In genomic region chr7:152674860-152675760, GRCh38 we compare ENCODE assay signal across 8 cellular contexts. TPM values are rescaled to one million over a fixed set of nuclear protein-coding genes. Genes with fewer than 3 reads are reported as not detected.
DNase-seq lines count a peak whose midpoint lies in the region; ATAC-seq, FAIRE-seq and TF ChIP-seq lines count a peak whose summit lies in the region.

No MANE protein-coding gene starts in this region.

- H2AFZ ChIP-seq in HepG2 (ENCODE audit: low read length) = no peak overlapping the region

- in situ Hi-C loops in HepG2 (cut with HindIII; ENCODE audit: extremely low pct_ligation_motif_present, low pct_unique_long_range_greater_than_20kb) = no loop called here

- peak overlapping the region; percentile 80 for H3K9ac ChIP-seq in HepG2 (ENCODE audit: insufficient read depth, low read depth, low read length)

- FAIRE-seq in HepG2 (lab: Jason Lieb, UNC) = no peak

- H3K4me3 ChIP-seq in BJ (ENCODE audit: low read depth, low read length) (peak overlapping the region; percentile 76), adrenal gland (peak overlapping the region in 3 of 4 donors; percentile 1 to 64 (median 41)), HepG2 (replicated peaks in 1 of 3; ENCODE audit: insufficient read depth in 1 of 3, low read depth in 2 of 3, low read length in 3 of 3) (peak overlapping the region; percentile 78 to 88 (median 81)), tibial artery (peak overlapping the region; percentile 49 to 67)

- H3K36me3 ChIP-seq in BJ (ENCODE audit: control insufficient read depth, insufficient read depth, low read length) (no peaks in the 10 kb centered on the region), adrenal gland (replicated peaks in 1 of 2) (no peaks in the 10 kb centered on the region), HepG2 (replicated peaks in 1 of 2; ENCODE audit: control insufficient read depth in 1 of 2, insufficient read depth in 2 of 2, low read length in 2 of 2) (no peaks in the 10 kb centered on the region), tibial artery (no peaks in the 10 kb centered on the region)

- no peaks in the 10 kb centered on the region for H3K9me3 ChIP-seq in adrenal gland (replicated peaks in 1 of 3)
- no peaks in the 10 kb centered on the region; the same call in 1 of the 2 replicates for H3K9me3 ChIP-seq in HepG2 (ENCODE audit: low read length)
- H3K9me3 ChIP-seq in tibial artery = no peaks in the 10 kb centered on the region

- H3K4me1 ChIP-seq in adrenal gland (replicated peaks in 1 of 2) (peaks cover 0 to 7% of the 10 kb centered on the region in 2 donors), HepG2 (ENCODE audit: insufficient read depth, low read length) (peaks cover 48% of the 10 kb centered on the region), tibial artery (peaks cover 0 to 12% (median 9%) of the 10 kb centered on the region in 4 donors)

- TF ChIP-seq CTCF in BJ (IDR thresholded peaks at IDR 0.05; ENCODE audit: insufficient read depth, low read depth, low read length) (no peak), adrenal gland (IDR thresholded peaks at IDR 0.05) (no peak), HepG2 (CRISPR knock-in tag; IDR thresholded peaks at IDR 0.05) (no peak), tibial artery (IDR thresholded peaks at IDR 0.05) (no peak)

- no peak for TF ChIP-seq RAD21 in HepG2 (CRISPR knock-in tag; IDR thresholded peaks at IDR 0.05)

- CTCF ChIA-PET in BJ (lab: Yijun Ruan, JAX) (interaction anchor here (0.6 to 2.2 kb wide), 2 partner anchors 31 to 321 kb away, joined by 3 to 8 read pairs; no protein-coding TSS in a partner anchor), HepG2 (lab: Yijun Ruan, JAX; ENCODE audit: low intra/inter-chr PET ratio, low total read pairs) (no interaction called here)

- peaks cover 35% of the 10 kb centered on the region for H3K79me2 ChIP-seq in HepG2 (ENCODE audit: insufficient read depth, low read length)

- BruUV-seq in HepG2 (replicated peaks; lab: Mats Ljungman, UMichigan) = TSS peak; percentile 87

- TF ChIP-seq POLR2A in adrenal gland (IDR thresholded peaks at IDR 0.05) (no peak), HepG2 (IDR thresholded peaks at IDR 0.05; ENCODE audit: insufficient read depth in 1 of 2, low read depth in 2 of 2, low read length in 2 of 2) (no peak)

- no peaks in the 10 kb centered on the region for H4K20me1 ChIP-seq in HepG2 (ENCODE audit: insufficient read depth, low read length)

- no peaks in the 10 kb centered on the region for H3K27me3 ChIP-seq in BJ (ENCODE audit: control insufficient read depth, insufficient read depth, low read length)
- no peaks in the 10 kb centered on the region for H3K27me3 ChIP-seq in adrenal gland
- no peaks in the 10 kb centered on the region; a peak in 1 of 5 replicates for H3K27me3 ChIP-seq in HepG2 (ENCODE audit: control insufficient read depth in 1 of 2, insufficient read depth in 2 of 2, low read length in 2 of 2)
- no peaks in the 10 kb centered on the region for H3K27me3 ChIP-seq in tibial artery

- H3K27ac ChIP-seq in adrenal gland (no peak overlapping the region), HepG2 (ENCODE audit: extremely low read length, insufficient read depth, low read length) (peak overlapping the region; percentile 71), tibial artery (no peak overlapping the region)

- intact Hi-C loops in adrenal gland (cut with DNase I) (no loop called here), HepG2 (cut with micrococcal nuclease; ENCODE audit: unreplicated experiment) (no loop called here), tibial artery (cut with DNase I; ENCODE audit: low total_unique reads) (loop anchor here (5.0 kb wide), 1 partner anchor 213 kb away; no protein-coding TSS in a partner anchor)

- ATAC-seq in GM18868 (IDR thresholded peaks at IDR 0.05; ENCODE audit: unreplicated experiment) = peak; percentile 18
- peak; percentile 23 for ATAC-seq in HG03378 (IDR thresholded peaks at IDR 0.05; ENCODE audit: unreplicated experiment)
- peak; percentile 73 for ATAC-seq in HepG2

- POLR2A ChIA-PET in BJ (lab: Charles Lee) (no interaction called here), HepG2 (lab: Yijun Ruan, JAX) (no interaction called here)

- DNase-seq in BJ (ENCODE audit: low read depth) (no peak), NCI-H748 treated with DMSO at 0.1 percent for 48 hours (lab: John Stamatoyannopoulos, UW) (peak; percentile 93), adrenal gland (no peak), HepG2 (ENCODE audit: low spot score) (peak; percentile 47), tibial artery (no peak)
- DNase-seq in NK-92 treated with Interleukin-12 subunit alpha and Interleukin-12 subunit beta, amount 100 ng/mL, for 24 hours (lab: John Stamatoyannopoulos, UW) = no peak

- peak overlapping the region; percentile 97 for H3K4me2 ChIP-seq in HepG2 (ENCODE audit: low read depth, low read length)

- 13 to 20% (median 15%) methylated on average over 15 to 16 of the region's 16 CpGs for WGBS in adrenal gland, 4 donors
- 2% methylated on average over 16 of the region's 16 CpGs for WGBS in HepG2 (ENCODE audit: low lambda C conversion rate)

- TF ChIP-seq EP300 in HepG2 (IDR thresholded peaks at IDR 0.05; ENCODE audit: low read depth in 2 of 2, low read length in 2 of 2) (no peak), HepG2 (CRISPR knock-in tag; IDR thresholded peaks at IDR 0.05; ENCODE audit: borderline replicate concordance) (no peak)

TF ChIP-seq in HepG2, 621 proteins besides CTCF, POLR2A, EP300 and RAD21 (continues in another document):
- TF ChIP-seq FLYWCH1 (CRISPR knock-in tag; IDR thresholded peaks at IDR 0.05) (no peak), MEIS2 (CRISPR knock-in tag; IDR thresholded peaks at IDR 0.05) (no peak), ZNF280D (CRISPR knock-in tag; IDR thresholded peaks at IDR 0.05) (0 out of 2 replicates have a peak, but pooled peaks have one; percentile 14), ZFP82 (CRISPR knock-in tag; IDR thresholded peaks at IDR 0.05; ENCODE audit: borderline replicate concordance) (peak; percentile 51; the same call in 1 of the 2 replicates), ZFAT (CRISPR knock-in tag; conservative IDR thresholded peaks at IDR 0.05) (0 out of 2 replicates have a peak, but pooled peaks have one; percentile 16), ARID2 (CRISPR knock-in tag; IDR thresholded peaks at IDR 0.05; ENCODE audit: borderline replicate concordance) (peak; percentile 76; the same call in 1 of the 2 replicates)

RNA-seq across cellular contexts. Expression of gene XRCC2, which starts 0.8 kb away (rescaled TPM):
- polyA plus RNA-seq in BJ (2011; rRNA removed) = 0.97 and 1.6 TPM in 2 replicates
- 0.71 and 0.82 TPM in 2 replicates for polyA minus RNA-seq in BJ (2011; rRNA and poly(A)+ RNA removed)
- total RNA-seq in adrenal gland = 1 to 10 TPM in 1 of 8 donors, under 1 TPM in 7; 0.12 to 1.1 (median 0.50) TPM
- polyA plus RNA-seq in adrenal gland = under 1 TPM; 0.20 to 0.62 (median 0.40) TPM
- 13.2 and 14.5 TPM in 2 replicates for total RNA-seq in HepG2 (2016; rRNA removed; fragmentation: Illumina TruSeq; extraction: Trizol)
- 1.5 and 1.6 TPM in 2 replicates for total RNA-seq in HepG2 (2016; cell fraction: cytosol; rRNA removed; fragmentation: Illumina TruSeq; extraction: Trizol; ENCODE audit: low read depth)
- total RNA-seq in HepG2 (2016; cell fraction: insoluble cytoplasmic fraction; rRNA removed; fragmentation: Illumina TruSeq; extraction: Trizol) = 13.5 and 14.9 TPM in 2 replicates
- total RNA-seq in HepG2 (2016; cell fraction: membrane; rRNA removed; fragmentation: Illumina TruSeq; extraction: Trizol) = 5.1 and 6.7 TPM in 2 replicates
- total RNA-seq in HepG2 (2016; cell fraction: nucleus; rRNA removed; fragmentation: Illumina TruSeq; extraction: Trizol) = 13.9 and 16.8 TPM in 2 replicates
- 2.5 and 3.8 TPM in 2 replicates for polyA plus RNA-seq in HepG2 (2011; rRNA removed)
- polyA plus RNA-seq in HepG2 (2011; cell fraction: cytosol; rRNA removed) = 1.4 TPM in 2 replicates
- 4.2 and 4.5 TPM in 2 replicates for polyA plus RNA-seq in HepG2 (2011; cell fraction: nucleus; rRNA removed)
- polyA plus RNA-seq in HepG2 (2012) = 2.0 and 4.1 TPM in 2 replicates
- polyA plus RNA-seq in HepG2 (2016; cell fraction: cytosol; fragmentation: Illumina TruSeq; extraction: Trizol; ENCODE audit: low read depth) = 0.68 and 0.71 TPM in 2 replicates
- polyA plus RNA-seq in HepG2 (2016; cell fraction: insoluble cytoplasmic fraction; fragmentation: Illumina TruSeq; extraction: Trizol; ENCODE audit: low read depth) = 7.6 and 9.3 TPM in 2 replicates
- polyA plus RNA-seq in HepG2 (2016; cell fraction: membrane; fragmentation: Illumina TruSeq; extraction: Trizol; ENCODE audit: low read depth) = 1.9 and 2.0 TPM in 2 replicates
- polyA plus RNA-seq in HepG2 (2016; cell fraction: nucleus; fragmentation: Illumina TruSeq; extraction: Trizol; ENCODE audit: insufficient read depth, low read depth) = 27.7 and 30.4 TPM in 2 replicates
- 1.5 and 8.3 TPM in 2 replicates for polyA minus RNA-seq in HepG2 (2011; rRNA and poly(A)+ RNA removed; ENCODE audit: low replicate concordance)
- polyA minus RNA-seq in HepG2 (2011; cell fraction: cytosol; rRNA and poly(A)+ RNA removed) = 1.6 and 2.0 TPM in 2 replicates
- polyA minus RNA-seq in HepG2 (2011; cell fraction: nucleus; rRNA and poly(A)+ RNA removed) = 7.5 and 8.9 TPM in 2 replicates

Comparison
In these comparisons a context has a peak if more than half of its experiments do, and no peak if none do; other contexts are left out.
1. DNase-seq: peak in NCI-H748 treated with DMSO at 0.1 percent for 48 hours (single experiment) and HepG2 (single experiment); none in BJ (single experiment), adrenal gland (0 of 7), tibial artery (0 of 2) and NK-92 treated with Interleukin-12 subunit alpha and Interleukin-12 subunit beta, amount 100 ng/mL, for 24 hours (single experiment).
2. ATAC-seq: peak in every context shown above with its lines; median percentile 73 in HepG2; 23 in HG03378; 18 in GM18868.
3. Peak in every context shown above with its lines, with median percentiles within 50 percentile points of each other: H3K4me3 ChIP-seq.